9 cellular contexts compared by ENCODE assay signal in genomic region chr11:100686476-100686875, GRCh38. TPM values are rescaled to one million over a fixed set of nuclear protein-coding genes. Genes with fewer than 3 reads are reported as not detected.
DNase-seq lines count a peak whose midpoint lies in the region; ATAC-seq and TF ChIP-seq lines count a peak whose summit lies in the region.
"Had no signal": no experiment of that assay in that cellular context is flagged by ENCODE, and none has a peak within 500 bp of the region (broad histone marks: within the 10 kb centered on the region; RNA-seq: fewer than 3 reads in every experiment).

No MANE protein-coding gene starts in this region.

- peak overlapping the region; percentile 92; the same call in 1 of the 2 replicates for H3K9ac ChIP-seq in BLaER1
- H3K9ac ChIP-seq in OCI-LY1 (ENCODE audit: low read length) = no peak overlapping the region; the same call in 1 of the 2 replicates

- TF ChIP-seq CTCF in OCI-LY1 (IDR thresholded peaks at IDR 0.05; ENCODE audit: low read length) = no peak
- TF ChIP-seq CTCF in epithelial cell of proximal tubule (conservative IDR thresholded peaks at IDR 0.05; ENCODE audit: low read depth, low read length) = no peak

- H3K9me2 ChIP-seq in OCI-LY1 (ENCODE audit: low read depth, low read length) = no peaks in the 10 kb centered on the region

- peak overlapping the region; percentile 90; the same call in 1 of the 2 replicates for H3K27ac ChIP-seq in BLaER1
- no peak overlapping the region for H3K27ac ChIP-seq in OCI-LY1 (ENCODE audit: low read depth, low read length, poor library complexity, severe bottlenecking)
- H3K27ac ChIP-seq: SK-N-MC had no signal

- no peaks in the 10 kb centered on the region for H3F3A ChIP-seq in OCI-LY1 (ENCODE audit: insufficient read depth, low read length)

- H3K4me2 ChIP-seq in BLaER1 (peak overlapping the region; percentile 85), OCI-LY1 (ENCODE audit: low read length) (peak overlapping the region; percentile 40)

- DNase-seq in epithelial cell of proximal tubule (ENCODE audit: low read depth) (no peak), NCI-H1105 treated with DMSO at 0.1 percent for 48 hours (lab: John Stamatoyannopoulos, UW) (no peak), NCI-H446 (lab: John Stamatoyannopoulos, UW) (no peak)

- no peak overlapping the region for H2AFZ ChIP-seq in OCI-LY1 (ENCODE audit: low read length)
- H2AFZ ChIP-seq in neuron (ENCODE audit: low read depth, low read length) = peak overlapping the region; percentile 99

- H3K36me3 ChIP-seq in BLaER1 (peaks cover 2% of the 10 kb centered on the region; the same call in 1 of the 2 replicates), OCI-LY1 (ENCODE audit: insufficient read depth, low read length) (no peaks in the 10 kb centered on the region; the same call in 1 of the 2 replicates), neuron (ENCODE audit: insufficient read depth, low read length) (no peaks in the 10 kb centered on the region)

- peaks cover 10% of the 10 kb centered on the region for H4K20me1 ChIP-seq in BLaER1
- no peaks in the 10 kb centered on the region for H4K20me1 ChIP-seq in OCI-LY1 (ENCODE audit: insufficient read depth, low read length)

- no peaks in the 10 kb centered on the region for H3K79me2 ChIP-seq in OCI-LY1 (ENCODE audit: insufficient read depth, low read length)

- H3K9me3 ChIP-seq in BLaER1 (no peaks in the 10 kb centered on the region), OCI-LY1 (ENCODE audit: low read length) (no peaks in the 10 kb centered on the region), neuron (ENCODE audit: low read length) (no peaks in the 10 kb centered on the region)

- H3K4me1 ChIP-seq in BLaER1 (peaks cover 67% of the 10 kb centered on the region), OCI-LY1 (ENCODE audit: insufficient read depth, low read length, severe bottlenecking) (peaks cover 15% of the 10 kb centered on the region), neuron (ENCODE audit: insufficient read depth, low read length) (peaks cover 15% of the 10 kb centered on the region)

- ATAC-seq in HG03159 (IDR thresholded peaks at IDR 0.05; ENCODE audit: unreplicated experiment) (no peak), HG02571 (IDR thresholded peaks at IDR 0.05; ENCODE audit: unreplicated experiment) (no peak)

- no peaks in the 10 kb centered on the region for H3K27me3 ChIP-seq in BLaER1
- no peaks in the 10 kb centered on the region for H3K27me3 ChIP-seq in OCI-LY1 (ENCODE audit: insufficient read depth, low read length)
- no peaks in the 10 kb centered on the region for H3K27me3 ChIP-seq in neuron (ENCODE audit: insufficient read depth, low read length)

- peak overlapping the region; percentile 80 for H3K4me3 ChIP-seq in BLaER1
- H3K4me3 ChIP-seq in OCI-LY1 (ENCODE audit: low read depth, low read length, poor library complexity, severe bottlenecking) = peak overlapping the region; percentile 72
- peak overlapping the region; percentile 77 for H3K4me3 ChIP-seq in epithelial cell of proximal tubule (ENCODE audit: low read depth, low read length)
- H3K4me3 ChIP-seq in neuron (ENCODE audit: low read length) = peak overlapping the region; percentile 80

RNA-seq across cellular contexts. Expression of gene ARHGAP42, which starts 0.6 kb away (rescaled TPM):
- total RNA-seq in epithelial cell of proximal tubule = 8.0 and 14.4 TPM in 2 replicates
